ENCODE assay signal across 7 cellular contexts in genomic region chr3:15300318-15301078, GRCh38. TPM values are rescaled to one million over a fixed set of nuclear protein-coding genes. Genes with fewer than 3 reads are reported as not detected.
A peak's percentile ranks its signal among the peaks of the same experiment; 100 is the strongest.
DNase-seq lines count a peak whose midpoint lies in the region; ATAC-seq and TF ChIP-seq lines count a peak whose summit lies in the region.

No MANE protein-coding gene starts in this region.

- in situ Hi-C loops in G401 (cut with HindIII; ENCODE audit: low sequenced_read_pairs): no loop called here

- H3K4me3 ChIP-seq in fibroblast of pulmonary artery (replicated peaks; ENCODE audit: low read depth, low read length) (no peak overlapping the region), sigmoid colon (no peak overlapping the region)

- WGBS in sigmoid colon, 2 donors: 62 to 72% methylated on average over 8 of the region's 8 CpGs

- H3K27me3 ChIP-seq in sigmoid colon: no peaks in the 10 kb centered on the region

- intact Hi-C loops in sigmoid colon (cut with DNase I): no loop called here

- no peaks in the 10 kb centered on the region for H3K9me3 ChIP-seq in sigmoid colon

- no peaks in the 10 kb centered on the region for H3K4me1 ChIP-seq in sigmoid colon

- peak overlapping the region; percentile 5 to 34 (median 14) for H3K27ac ChIP-seq in sigmoid colon

- H3K36me3 ChIP-seq in sigmoid colon: peaks cover 0 to 10% (median 0%) of the 10 kb centered on the region in 4 donors

- no peak for TF ChIP-seq EP300 in sigmoid colon (IDR thresholded peaks at IDR 0.05)

- no peak for TF ChIP-seq POLR2A in sigmoid colon (IDR thresholded peaks at IDR 0.05)

- peak; percentile 44 for DNase-seq in GM04503 (ENCODE audit: low read depth)
- DNase-seq in RKO (ENCODE audit: low spot score): peak; percentile 79
- DNase-seq in fibroblast of pulmonary artery (ENCODE audit: low read depth): peak; percentile 70
- peak; percentile 66 for DNase-seq in sigmoid colon
- no peak for DNase-seq in NCI-H187 (lab: John Stamatoyannopoulos, UW)
- no peak for DNase-seq in G401 (ENCODE audit: low spot score)

- TF ChIP-seq CTCF in fibroblast of pulmonary artery (IDR thresholded peaks at IDR 0.05; ENCODE audit: low read length, missing control alignments) (no peak), sigmoid colon (IDR thresholded peaks at IDR 0.05) (no peak)

- ATAC-seq in GM18907 (IDR thresholded peaks at IDR 0.05; ENCODE audit: unreplicated experiment): no peak

RNA-seq across cellular contexts. Expression of gene SH3BP5, which starts 31.9 kb away (rescaled TPM):
- 10 to 100 TPM; 25.1 to 40.4 (median 31.9) TPM for total RNA-seq in sigmoid colon
- 10 to 100 TPM in 2 of 3 donors, 1 to 10 TPM in 1; 5.5 to 31.2 (median 21.6) TPM for polyA plus RNA-seq in sigmoid colon
- total RNA-seq in G401 (2014; rRNA removed; shearing (Covaris generic)): 5.1 and 5.6 TPM in 2 replicates

Comparison
In these comparisons a context has a peak if more than half of its experiments do, and no peak if none do; other contexts are left out.
1. DNase-seq: peak in GM04503 (single experiment), RKO (single experiment), fibroblast of pulmonary artery (single experiment) and sigmoid colon (single experiment); none in NCI-H187 (0 of 2) and G401 (single experiment).